ENCODE assay signal across 1 cellular context in the genomic region with DNA sequence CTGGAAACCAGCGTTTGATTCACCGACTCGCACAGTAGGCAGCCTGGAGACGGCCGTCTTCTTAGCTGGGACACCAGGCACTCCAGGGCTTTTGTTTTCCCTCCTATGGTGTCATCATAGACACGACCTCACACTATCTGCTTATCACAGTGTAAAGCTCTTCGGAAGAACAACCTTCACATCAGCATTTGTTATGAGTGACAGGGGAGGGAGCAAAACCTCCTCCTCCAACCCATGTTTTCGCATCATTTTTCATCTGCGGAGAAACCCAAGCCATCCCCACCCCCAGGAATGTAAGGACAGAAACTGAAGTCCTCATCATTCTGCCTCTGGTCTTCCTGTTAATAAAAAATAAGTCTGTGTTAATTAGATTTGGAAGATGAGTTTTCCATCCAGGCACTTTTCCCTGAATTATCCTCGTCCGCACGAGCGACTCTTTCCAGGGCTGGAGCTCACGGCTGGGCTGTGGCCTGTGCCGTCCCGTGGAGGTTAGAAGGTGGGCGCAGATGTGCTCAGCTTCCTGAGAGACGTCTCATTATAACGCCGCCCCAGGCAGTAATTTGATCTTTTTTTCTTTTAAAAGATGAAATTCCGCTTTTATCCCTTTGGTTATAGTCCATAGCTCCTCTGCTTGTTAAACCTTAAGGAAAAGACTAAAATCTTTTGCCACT.
TF ChIP-seq lines count a peak whose summit lies in the region.

No MANE protein-coding gene starts in this region.

TF ChIP-seq in H1, 55 proteins besides CTCF, POLR2A, EP300 and RAD21 (continued from another document):
- TF ChIP-seq, protein P1, sequence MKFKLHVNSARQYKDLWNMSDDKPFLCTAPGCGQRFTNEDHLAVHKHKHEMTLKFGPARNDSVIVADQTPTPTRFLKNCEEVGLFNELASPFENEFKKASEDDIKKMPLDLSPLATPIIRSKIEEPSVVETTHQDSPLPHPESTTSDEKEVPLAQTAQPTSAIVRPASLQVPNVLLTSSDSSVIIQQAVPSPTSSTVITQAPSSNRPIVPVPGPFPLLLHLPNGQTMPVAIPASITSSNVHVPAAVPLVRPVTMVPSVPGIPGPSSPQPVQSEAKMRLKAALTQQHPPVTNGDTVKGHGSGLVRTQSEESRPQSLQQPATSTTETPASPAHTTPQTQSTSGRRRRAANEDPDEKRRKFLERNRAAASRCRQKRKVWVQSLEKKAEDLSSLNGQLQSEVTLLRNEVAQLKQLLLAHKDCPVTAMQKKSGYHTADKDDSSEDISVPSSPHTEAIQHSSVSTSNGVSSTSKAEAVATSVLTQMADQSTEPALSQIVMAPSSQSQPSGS (IDR thresholded peaks at IDR 0.05; ENCODE audit: low read length), result no peak
